ENCODE assay signal across 13 cellular contexts in the genomic region with DNA sequence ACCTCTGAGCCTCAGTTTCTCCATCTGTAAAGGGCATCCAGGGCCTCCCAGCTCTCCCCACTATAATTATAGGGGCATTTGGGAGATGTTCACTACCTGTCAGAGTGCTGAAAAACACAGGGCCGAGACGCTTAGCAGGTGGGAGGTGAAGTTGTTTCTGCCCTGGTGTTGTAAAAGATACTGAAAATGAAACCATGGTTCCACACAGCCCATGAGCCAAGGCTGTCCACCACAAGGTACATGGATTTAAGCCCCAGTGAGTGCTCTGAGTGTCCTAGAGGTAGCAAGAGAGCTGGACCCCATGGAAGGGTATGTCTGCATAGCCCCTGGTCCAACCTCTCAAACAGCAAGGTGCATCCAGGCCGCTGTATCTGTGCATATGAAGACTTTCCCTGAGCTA.
"Had no signal": no experiment of that assay in that cellular context is flagged by ENCODE, and none has a peak within 500 bp of the region (broad histone marks: within the 10 kb centered on the region; RNA-seq: fewer than 3 reads in every experiment).

No MANE protein-coding gene starts in this region.

- H3K27ac ChIP-seq: ascending aorta, esophagus muscularis mucosa, neutrophil, right atrium auricular region, skin epidermis, tibial nerve had no signal

- H3K4me3 ChIP-seq: ascending aorta, esophagus muscularis mucosa, lung, right atrium auricular region, skin epidermis, tibial nerve had no signal

- ATAC-seq: left cardiac atrium; naive thymus-derived CD4-positive, alpha-beta T cell had no signal

- H3K4me1 ChIP-seq: ascending aorta, esophagus muscularis mucosa, right atrium auricular region, tibial nerve had no signal

- DNase-seq: activated CD4-positive, alpha-beta T cell treated with anti-CD3 and anti-CD28 coated beads for 1 hour; activated CD4-positive, alpha-beta T cell treated with anti-CD3 and anti-CD28 coated beads, Interleukin-2, amount 50 U/mL, for 48 hours; activated naive CD8-positive, alpha-beta T cell treated with anti-CD3 and anti-CD28 coated beads, Interleukin-2, amount 10 ng/mL, durations not matched to agents 7 days and 5 days; immature natural killer cell; left cardiac atrium; naive thymus-derived CD4-positive, alpha-beta T cell had no signal

- H3K36me3 ChIP-seq: ascending aorta, esophagus muscularis mucosa, neutrophil, right atrium auricular region, tibial nerve had no signal

- H3K9me3 ChIP-seq: ascending aorta, neutrophil, tibial nerve had no signal

- H3K27me3 ChIP-seq: ascending aorta, right atrium auricular region, tibial nerve had no signal
